ENCODE assay signal across 1 cellular context in the genomic region with DNA sequence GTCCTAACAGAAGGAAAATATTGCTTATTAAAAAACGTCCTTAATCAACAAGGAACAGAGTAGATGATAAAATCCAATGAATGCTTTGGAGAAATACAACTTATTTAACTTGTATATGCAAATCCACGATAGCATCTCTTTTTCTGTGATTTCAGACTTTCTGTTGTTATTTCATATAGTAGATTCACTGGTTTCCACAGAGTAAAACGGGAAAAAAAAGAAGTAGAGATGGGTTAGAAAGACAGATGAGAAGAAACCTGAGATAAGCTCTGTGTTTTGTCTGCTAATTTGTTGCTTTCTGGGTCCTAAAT.
TF ChIP-seq lines count a peak whose summit lies in the region.

No MANE protein-coding gene starts in this region.

TF ChIP-seq in GM23338, 12 proteins besides CTCF, POLR2A, EP300 and RAD21 (continued from another document):
- TF ChIP-seq, protein P1, sequence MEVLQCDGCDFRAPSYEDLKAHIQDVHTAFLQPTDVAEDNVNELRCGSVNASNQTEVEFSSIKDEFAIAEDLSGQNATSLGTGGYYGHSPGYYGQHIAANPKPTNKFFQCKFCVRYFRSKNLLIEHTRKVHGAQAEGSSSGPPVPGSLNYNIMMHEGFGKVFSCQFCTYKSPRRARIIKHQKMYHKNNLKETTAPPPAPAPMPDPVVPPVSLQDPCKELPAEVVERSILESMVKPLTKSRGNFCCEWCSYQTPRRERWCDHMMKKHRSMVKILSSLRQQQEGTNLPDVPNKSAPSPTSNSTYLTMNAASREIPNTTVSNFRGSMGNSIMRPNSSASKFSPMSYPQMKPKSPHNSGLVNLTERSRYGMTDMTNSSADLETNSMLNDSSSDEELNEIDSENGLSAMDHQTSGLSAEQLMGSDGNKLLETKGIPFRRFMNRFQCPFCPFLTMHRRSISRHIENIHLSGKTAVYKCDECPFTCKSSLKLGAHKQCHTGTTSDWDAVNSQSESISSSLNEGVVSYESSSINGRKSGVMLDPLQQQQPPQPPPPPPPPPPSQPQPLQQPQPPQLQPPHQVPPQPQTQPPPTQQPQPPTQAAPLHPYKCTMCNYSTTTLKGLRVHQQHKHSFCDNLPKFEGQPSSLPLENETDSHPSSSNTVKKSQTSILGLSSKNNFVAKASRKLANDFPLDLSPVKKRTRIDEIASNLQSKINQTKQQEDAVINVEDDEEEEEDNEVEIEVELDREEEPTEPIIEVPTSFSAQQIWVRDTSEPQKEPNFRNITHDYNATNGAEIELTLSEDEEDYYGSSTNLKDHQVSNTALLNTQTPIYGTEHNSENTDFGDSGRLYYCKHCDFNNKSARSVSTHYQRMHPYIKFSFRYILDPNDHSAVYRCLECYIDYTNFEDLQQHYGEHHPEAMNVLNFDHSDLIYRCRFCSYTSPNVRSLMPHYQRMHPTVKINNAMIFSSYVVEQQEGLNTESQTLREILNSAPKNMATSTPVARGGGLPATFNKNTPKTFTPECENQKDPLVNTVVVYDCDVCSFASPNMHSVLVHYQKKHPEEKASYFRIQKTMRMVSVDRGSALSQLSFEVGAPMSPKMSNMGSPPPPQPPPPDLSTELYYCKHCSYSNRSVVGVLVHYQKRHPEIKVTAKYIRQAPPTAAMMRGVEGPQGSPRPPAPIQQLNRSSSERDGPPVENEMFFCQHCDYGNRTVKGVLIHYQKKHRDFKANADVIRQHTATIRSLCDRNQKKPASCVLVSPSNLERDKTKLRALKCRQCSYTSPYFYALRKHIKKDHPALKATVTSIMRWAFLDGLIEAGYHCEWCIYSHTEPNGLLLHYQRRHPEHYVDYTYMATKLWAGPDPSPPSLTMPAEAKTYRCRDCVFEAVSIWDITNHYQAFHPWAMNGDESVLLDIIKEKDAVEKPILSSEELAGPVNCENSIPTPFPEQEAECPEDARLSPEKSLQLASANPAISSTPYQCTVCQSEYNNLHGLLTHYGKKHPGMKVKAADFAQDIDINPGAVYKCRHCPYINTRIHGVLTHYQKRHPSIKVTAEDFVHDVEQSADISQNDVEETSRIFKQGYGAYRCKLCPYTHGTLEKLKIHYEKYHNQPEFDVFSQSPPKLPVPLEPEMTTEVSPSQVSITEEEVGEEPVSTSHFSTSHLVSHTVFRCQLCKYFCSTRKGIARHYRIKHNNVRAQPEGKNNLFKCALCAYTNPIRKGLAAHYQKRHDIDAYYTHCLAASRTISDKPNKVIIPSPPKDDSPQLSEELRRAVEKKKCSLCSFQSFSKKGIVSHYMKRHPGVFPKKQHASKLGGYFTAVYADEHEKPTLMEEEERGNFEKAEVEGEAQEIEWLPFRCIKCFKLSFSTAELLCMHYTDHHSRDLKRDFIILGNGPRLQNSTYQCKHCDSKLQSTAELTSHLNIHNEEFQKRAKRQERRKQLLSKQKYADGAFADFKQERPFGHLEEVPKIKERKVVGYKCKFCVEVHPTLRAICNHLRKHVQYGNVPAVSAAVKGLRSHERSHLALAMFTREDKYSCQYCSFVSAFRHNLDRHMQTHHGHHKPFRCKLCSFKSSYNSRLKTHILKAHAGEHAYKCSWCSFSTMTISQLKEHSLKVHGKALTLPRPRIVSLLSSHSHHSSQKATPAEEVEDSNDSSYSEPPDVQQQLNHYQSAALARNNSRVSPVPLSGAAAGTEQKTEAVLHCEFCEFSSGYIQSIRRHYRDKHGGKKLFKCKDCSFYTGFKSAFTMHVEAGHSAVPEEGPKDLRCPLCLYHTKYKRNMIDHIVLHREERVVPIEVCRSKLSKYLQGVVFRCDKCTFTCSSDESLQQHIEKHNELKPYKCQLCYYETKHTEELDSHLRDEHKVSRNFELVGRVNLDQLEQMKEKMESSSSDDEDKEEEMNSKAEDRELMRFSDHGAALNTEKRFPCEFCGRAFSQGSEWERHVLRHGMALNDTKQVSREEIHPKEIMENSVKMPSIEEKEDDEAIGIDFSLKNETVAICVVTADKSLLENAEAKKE (CRISPR knock-in tag; IDR thresholded peaks at IDR 0.05): no peak
